In genomic region chr9:5438301-5439162, GRCh38 we compare ENCODE assay signal across 8 cellular contexts. TPM values are rescaled to one million over a fixed set of nuclear protein-coding genes. Genes with fewer than 3 reads are reported as not detected.
DNase-seq lines count a peak whose midpoint lies in the region; ATAC-seq, FAIRE-seq and TF ChIP-seq lines count a peak whose summit lies in the region.

No MANE protein-coding gene starts in this region.

- 71 to 82% (median 73%) methylated on average over 18 to 21 of the region's 21 CpGs for WGBS in heart left ventricle, 4 donors
- WGBS in small intestine, 3 donors, result 61 to 69% (median 64%) methylated on average over 21 of the region's 21 CpGs

- H3K9me3 ChIP-seq in heart left ventricle (no peaks in the 10 kb centered on the region), small intestine (ENCODE audit: control insufficient read depth, low read depth) (no peaks in the 10 kb centered on the region)

- TF ChIP-seq CTCF in heart left ventricle (IDR thresholded peaks at IDR 0.05), result no peak

- H3K4me3 ChIP-seq in Jurkat, Clone E6-1 (ENCODE audit: low read length), result peak overlapping the region; percentile 69
- H3K4me3 ChIP-seq in heart left ventricle (peak overlapping the region; percentile 20 to 84 (median 75)), small intestine (ENCODE audit: low read depth in 1 of 2, low read length in 2 of 2) (peak overlapping the region in 1 of 2 donors; percentile 39)

- H3K36me3 ChIP-seq in heart left ventricle (peaks cover 0 to 13% (median 8%) of the 10 kb centered on the region in 9 donors), small intestine (ENCODE audit: control insufficient read depth in 2 of 2, insufficient read depth in 2 of 2, low read length in 2 of 2) (no peaks in the 10 kb centered on the region)

- no peak for FAIRE-seq in small intestine (lab: Jason Lieb, UNC)

- ATAC-seq in GM21528 (IDR thresholded peaks at IDR 0.05; ENCODE audit: low FRiP score, unreplicated experiment) (peak; percentile 56), heart left ventricle (peak in 2 of 4 donors; percentile 12 to 22)

- intact Hi-C loops in activated T-helper 2 cell treated with anti-CD3 and anti-CD28 coated beads, Interferon-gamma antibody, Interleukin-2, Interleukin-4, amounts not matched to agents 10 μg/mL and 5 μg/mL and 100 μg/mL, durations not matched to agents 14 hours and 24 hours and 36 hours (cut with micrococcal nuclease), result loop anchor here (5.0 kb wide), 8 partner anchors 414 to 1131 kb away; partner anchors contain the start of genes AK3 and JAK2
- intact Hi-C loops in heart left ventricle (cut with DNase I), result loop anchor here in 7 of 10 donors (1.0 to 10.0 kb wide), 8 partner anchors 12 to 774 kb away; partner anchors contain the start of genes AK3 (in 1 of the 7), CD274 (in 1 of the 7), JAK2 (in 1 of the 7) and PLPP6 (in 1 of the 7)

- H3K27ac Mint-ChIP-seq in activated T-helper 2 cell treated with anti-CD3 and anti-CD28 coated beads, Interferon-gamma antibody, Interleukin-2, Interleukin-4, amounts not matched to agents 10 μg/mL and 5 μg/mL and 100 μg/mL, durations not matched to agents 14 hours and 24 hours and 36 hours, result peak overlapping the region; percentile 96

- H3K9me3 Mint-ChIP-seq in activated T-helper 2 cell treated with anti-CD3 and anti-CD28 coated beads, Interferon-gamma antibody, Interleukin-2, Interleukin-4, amounts not matched to agents 10 μg/mL and 5 μg/mL and 100 μg/mL, durations not matched to agents 14 hours and 24 hours and 36 hours, result peaks cover 4% of the 10 kb centered on the region

- H3K27me3 ChIP-seq in heart left ventricle, result no peaks in the 10 kb centered on the region
- no peaks in the 10 kb centered on the region for H3K27me3 ChIP-seq in small intestine (ENCODE audit: control insufficient read depth in 2 of 2, insufficient read depth in 2 of 2, low read length in 2 of 2)

- H3K4me1 Mint-ChIP-seq in activated T-helper 2 cell treated with anti-CD3 and anti-CD28 coated beads, Interferon-gamma antibody, Interleukin-2, Interleukin-4, amounts not matched to agents 10 μg/mL and 5 μg/mL and 100 μg/mL, durations not matched to agents 14 hours and 24 hours and 36 hours (ENCODE audit: low read depth), result peaks cover 55% of the 10 kb centered on the region

- no peaks in the 10 kb centered on the region for H3K27me3 Mint-ChIP-seq in activated T-helper 2 cell treated with anti-CD3 and anti-CD28 coated beads, Interferon-gamma antibody, Interleukin-2, Interleukin-4, amounts not matched to agents 10 μg/mL and 5 μg/mL and 100 μg/mL, durations not matched to agents 14 hours and 24 hours and 36 hours (ENCODE audit: low read depth)

- H3K27ac ChIP-seq in heart left ventricle (peak overlapping the region; percentile 83 to 99 (median 94)), small intestine (ENCODE audit: low read depth in 1 of 2, low read length in 1 of 2) (peak overlapping the region; percentile 97 to 98)

- DNase-seq in Daoy (ENCODE audit: low read depth) (peak; percentile 83), heart left ventricle (no peak), small intestine (peak; percentile 38), HPDE6-E6E7 (ENCODE audit: extremely low spot score) (no peak), middle frontal gyrus (ENCODE audit: extremely low spot score, low spot score) (no peak)
- no peak for DNase-seq in Jurkat, Clone E6-1 (ENCODE audit: low read depth, low spot score)
- DNase-seq in activated T-helper 2 cell treated with anti-CD3 and anti-CD28 coated beads, Interferon-gamma antibody, Interleukin-2, Interleukin-4, amounts not matched to agents 10 μg/mL and 5 μg/mL and 100 μg/mL, durations not matched to agents 14 hours and 24 hours and 36 hours (ENCODE audit: low spot score), result peak; percentile 48

- peaks cover 29% of the 10 kb centered on the region for H3K36me3 Mint-ChIP-seq in activated T-helper 2 cell treated with anti-CD3 and anti-CD28 coated beads, Interferon-gamma antibody, Interleukin-2, Interleukin-4, amounts not matched to agents 10 μg/mL and 5 μg/mL and 100 μg/mL, durations not matched to agents 14 hours and 24 hours and 36 hours (ENCODE audit: low read depth)

- no peak for TF ChIP-seq POLR2A in heart left ventricle (IDR thresholded peaks at IDR 0.05)

- peaks cover 0 to 24% (median 18%) of the 10 kb centered on the region in 12 donors for H3K4me1 ChIP-seq in heart left ventricle
- H3K4me1 ChIP-seq in small intestine (ENCODE audit: control insufficient read depth in 2 of 2, insufficient read depth in 1 of 2, low read depth in 1 of 2, low read length in 1 of 2), result peaks cover 0 to 3% of the 10 kb centered on the region in 2 donors

- H3K4me3 Mint-ChIP-seq in activated T-helper 2 cell treated with anti-CD3 and anti-CD28 coated beads, Interferon-gamma antibody, Interleukin-2, Interleukin-4, amounts not matched to agents 10 μg/mL and 5 μg/mL and 100 μg/mL, durations not matched to agents 14 hours and 24 hours and 36 hours (ENCODE audit: low read depth), result peak overlapping the region; percentile 91

RNA-seq across cellular contexts. Expression of gene PLGRKT, which starts 0.8 kb away (rescaled TPM):
- 59.3 and 73.3 TPM in 2 replicates for total RNA-seq in Daoy (2014; rRNA removed; shearing (Covaris generic))
- 65.2 TPM for polyA plus RNA-seq in Jurkat, Clone E6-1 (2012; ENCODE audit: insufficient read depth, insufficient read length)
- total RNA-seq in activated T-helper 2 cell treated with anti-CD3 and anti-CD28 coated beads, Interferon-gamma antibody, Interleukin-2, Interleukin-4, amounts not matched to agents 10 μg/mL and 5 μg/mL and 100 μg/mL, durations not matched to agents 14 hours and 24 hours and 36 hours, result 39.3 and 42.3 TPM in 2 replicates
- 10 to 100 TPM; 20.8 to 37.2 (median 31.0) TPM for total RNA-seq in heart left ventricle
- polyA plus RNA-seq in heart left ventricle (10 to 100 TPM; 26.1 to 32.7 TPM), small intestine (10 to 100 TPM; 54.9 to 60.4 (median 55.0) TPM)

RNA-seq across cellular contexts. Expression of gene CD274, which starts 11.8 kb away (rescaled TPM):
- total RNA-seq in Daoy (2014; rRNA removed; shearing (Covaris generic)), result 17.0 and 21.1 TPM in 2 replicates
- 1.4 TPM for polyA plus RNA-seq in Jurkat, Clone E6-1 (2012; ENCODE audit: insufficient read depth, insufficient read length)
- 36.7 and 40.5 TPM in 2 replicates for total RNA-seq in activated T-helper 2 cell treated with anti-CD3 and anti-CD28 coated beads, Interferon-gamma antibody, Interleukin-2, Interleukin-4, amounts not matched to agents 10 μg/mL and 5 μg/mL and 100 μg/mL, durations not matched to agents 14 hours and 24 hours and 36 hours
- 10 to 100 TPM; 11.6 to 54.4 (median 15.7) TPM for total RNA-seq in heart left ventricle
- 10 to 100 TPM in 1 of 2 donors, 1 to 10 TPM in 1; 3.5 to 50.1 TPM for polyA plus RNA-seq in heart left ventricle
- polyA plus RNA-seq in small intestine, result 1 to 10 TPM; 1.1 to 3.4 (median 1.1) TPM

Comparison
In these comparisons a context has a peak if more than half of its experiments do, and no peak if none do; other contexts are left out.
1. DNase-seq: peak in Daoy (single experiment), activated T-helper 2 cell treated with anti-CD3 and anti-CD28 coated beads, Interferon-gamma antibody, Interleukin-2, Interleukin-4, amounts not matched to agents 10 μg/mL and 5 μg/mL and 100 μg/mL, durations not matched to agents 14 hours and 24 hours and 36 hours (single experiment) and small intestine (single experiment); none in Jurkat, Clone E6-1 (single experiment), heart left ventricle (0 of 5), HPDE6-E6E7 (single experiment) and middle frontal gyrus (single experiment).